ENCODE assay signal across 8 cellular contexts in genomic region chr19:13101590-13102415, GRCh38. TPM values are rescaled to one million over a fixed set of nuclear protein-coding genes. Genes with fewer than 3 reads are reported as not detected.
DNase-seq lines count a peak whose midpoint lies in the region; ATAC-seq and TF ChIP-seq lines count a peak whose summit lies in the region.

No MANE protein-coding gene starts in this region.

- H3K4me3 ChIP-seq in right cardiac atrium (ENCODE audit: low read length) (peak overlapping the region; percentile 36), breast epithelium (peak overlapping the region; percentile 41 to 59 (median 52)), muscle layer of colon (ENCODE audit: low read depth in 1 of 2, low read length in 2 of 2) (peak overlapping the region; percentile 37 to 67), vagina (peak overlapping the region; percentile 42 to 46)

- ATAC-seq in right cardiac atrium, result no peak
- no peak for ATAC-seq in left cardiac atrium
- no peak for ATAC-seq in HG03095 (IDR thresholded peaks at IDR 0.05; ENCODE audit: unreplicated experiment)

- H3K27me3 ChIP-seq in right cardiac atrium (ENCODE audit: control insufficient read depth, insufficient read depth), result no peaks in the 10 kb centered on the region
- no peaks in the 10 kb centered on the region for H3K27me3 ChIP-seq in breast epithelium
- H3K27me3 ChIP-seq in muscle layer of colon (ENCODE audit: control insufficient read depth in 1 of 2, insufficient read depth in 2 of 2, low read length in 2 of 2), result no peaks in the 10 kb centered on the region
- no peaks in the 10 kb centered on the region for H3K27me3 ChIP-seq in vagina

- H3K4me1 ChIP-seq in right cardiac atrium (ENCODE audit: control insufficient read depth, insufficient read depth, low read length) (no peaks in the 10 kb centered on the region), breast epithelium (peaks cover 0 to 4% of the 10 kb centered on the region in 2 donors), muscle layer of colon (ENCODE audit: insufficient read depth, low read length) (peaks cover 29% of the 10 kb centered on the region), vagina (peaks cover 64% of the 10 kb centered on the region)

- no peaks in the 10 kb centered on the region for H3K9me3 ChIP-seq in right cardiac atrium (ENCODE audit: control insufficient read depth, low read length)
- no peaks in the 10 kb centered on the region for H3K9me3 ChIP-seq in breast epithelium
- no peaks in the 10 kb centered on the region for H3K9me3 ChIP-seq in muscle layer of colon (ENCODE audit: low read length)
- H3K9me3 ChIP-seq in vagina, result no peaks in the 10 kb centered on the region

- TF ChIP-seq CTCF in breast epithelium (IDR thresholded peaks at IDR 0.05), result no peak
- no peak for TF ChIP-seq CTCF in vagina (IDR thresholded peaks at IDR 0.05)

- peak overlapping the region; percentile 45 for H3K9ac ChIP-seq in muscle layer of colon (ENCODE audit: low read length)

- TF ChIP-seq POLR2A in breast epithelium (IDR thresholded peaks at IDR 0.05) (no peak), vagina (IDR thresholded peaks at IDR 0.05) (no peak)

- H3K36me3 ChIP-seq in breast epithelium (no peaks in the 10 kb centered on the region), muscle layer of colon (ENCODE audit: insufficient read depth, low read length) (no peaks in the 10 kb centered on the region), vagina (no peaks in the 10 kb centered on the region)

- WGBS in right cardiac atrium, result 59% methylated on average over 7 of the region's 7 CpGs

- DNase-seq in right cardiac atrium, result no peak
- DNase-seq in left cardiac atrium, result no peak
- no peak for DNase-seq in breast epithelium (ENCODE audit: low spot score in 2 of 2)
- DNase-seq in vagina (ENCODE audit: extremely low spot score in 2 of 2), result no peak
- DNase-seq in NCI-H2081 treated with DMSO at 0.1 percent for 48 hours (lab: John Stamatoyannopoulos, UW), result no peak
- no peak for DNase-seq in HuH-7 (ENCODE audit: low spot score)

- H3K27ac ChIP-seq in right cardiac atrium (ENCODE audit: low read length) (peak overlapping the region; percentile 76), breast epithelium (peak overlapping the region; percentile 62 to 76), muscle layer of colon (ENCODE audit: low read depth, low read length) (peak overlapping the region; percentile 54), vagina (peak overlapping the region; percentile 77)

- intact Hi-C loops in right cardiac atrium (cut with DNase I) (loop anchor here in 1 of 4 donors (5.0 kb wide), 1 partner anchor 60 kb away; no protein-coding TSS in a partner anchor), left cardiac atrium (cut with DNase I) (loop anchor here in 1 of 2 donors (5.0 kb wide), 1 partner anchor 50 kb away; the partner anchor contains the start of genes IER2 and STX10), breast epithelium (cut with DNase I; ENCODE audit: low total_unique reads) (no loop called here), vagina (cut with DNase I) (loop anchor here (5.0 kb wide), 1 partner anchor 50 kb away; the partner anchor contains the start of genes IER2 and STX10)

RNA-seq across cellular contexts. Expression of gene LYL1, which starts 0.9 kb away (rescaled TPM):
- 10 to 100 TPM in 2 of 4 donors, 1 to 10 TPM in 2; 8.0 to 11.9 (median 10.1) TPM for total RNA-seq in right cardiac atrium
- polyA plus RNA-seq in right cardiac atrium, result 8.0 TPM
- 1 to 10 TPM; 7.5 to 9.0 TPM for total RNA-seq in left cardiac atrium
- total RNA-seq in breast epithelium, result 10 to 100 TPM in 1 of 3 donors, 1 to 10 TPM in 2; 7.0 to 21.0 (median 9.2) TPM
- 11.5 TPM for total RNA-seq in vagina

RNA-seq across cellular contexts. Expression of gene TRMT1, which starts 14.7 kb away (rescaled TPM):
- total RNA-seq in right cardiac atrium (10 to 100 TPM; 14.8 to 22.2 (median 17.5) TPM), left cardiac atrium (10 to 100 TPM; 18.4 to 20.9 TPM), breast epithelium (10 to 100 TPM; 29.7 to 37.4 (median 31.7) TPM), vagina (28.0 TPM)
- 19.9 TPM for polyA plus RNA-seq in right cardiac atrium

RNA-seq across cellular contexts. Expression of gene NACC1, which starts 16.3 kb away (rescaled TPM):
- total RNA-seq in right cardiac atrium (10 to 100 TPM; 27.6 to 44.2 (median 40.2) TPM), left cardiac atrium (10 to 100 TPM; 34.9 to 47.8 TPM), breast epithelium (10 to 100 TPM in 2 of 3 donors, 1 to 10 TPM in 1; 8.5 to 20.5 (median 19.7) TPM), vagina (22.6 TPM)
- polyA plus RNA-seq in right cardiac atrium, result 40.2 TPM

RNA-seq across cellular contexts. Expression of gene STX10, which starts 48.4 kb away (rescaled TPM):
- total RNA-seq in right cardiac atrium (10 to 100 TPM; 30.8 to 39.8 (median 37.2) TPM), left cardiac atrium (10 to 100 TPM; 30.0 to 36.1 TPM), breast epithelium (10 to 100 TPM; 74.6 to 78.3 (median 75.2) TPM), vagina (71.5 TPM)
- 47.7 TPM for polyA plus RNA-seq in right cardiac atrium

RNA-seq across cellular contexts. Expression of gene IER2, which starts 48.4 kb away (rescaled TPM):
- total RNA-seq in right cardiac atrium (10 to 100 TPM; 22.2 to 53.5 (median 29.2) TPM), left cardiac atrium (10 to 100 TPM; 36.9 to 61.3 TPM), breast epithelium (100 to 1,000 TPM in 1 of 3 donors, 10 to 100 TPM in 2; 20.6 to 146 (median 79.6) TPM), vagina (152 TPM)
- polyA plus RNA-seq in right cardiac atrium, result 62.9 TPM
